ENCODE assay signal across 9 cellular contexts in the genomic region with DNA sequence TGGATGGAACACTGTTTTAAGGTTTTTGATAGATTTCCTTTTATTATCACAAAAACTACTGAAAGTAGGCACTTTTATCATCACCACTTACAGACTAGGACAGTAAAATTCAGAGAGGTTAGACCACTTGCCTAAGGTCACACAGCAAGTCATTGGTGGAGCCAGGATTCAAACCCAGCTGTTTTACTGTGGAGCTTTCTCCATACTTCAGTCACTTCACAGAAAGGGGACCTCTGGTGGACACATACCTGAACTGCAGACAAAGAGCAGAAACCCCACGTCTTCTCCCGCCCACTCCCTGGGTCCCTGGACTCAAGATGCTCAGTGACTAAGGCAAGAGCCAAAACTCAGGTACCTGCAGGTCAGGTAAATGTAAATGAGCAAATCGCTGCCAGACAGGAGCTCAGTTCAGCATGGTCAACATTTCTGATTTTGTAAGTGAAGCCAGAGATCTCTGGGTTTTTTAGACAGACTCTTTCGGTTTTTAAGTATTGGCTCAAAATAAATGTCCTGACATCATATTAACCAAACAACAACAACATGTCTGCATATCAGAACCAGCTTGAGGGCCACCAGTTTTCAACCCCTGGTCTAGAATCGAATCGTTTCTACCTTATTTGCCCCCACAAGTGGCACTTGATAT.
DNase-seq lines count a peak whose midpoint lies in the region; ATAC-seq and TF ChIP-seq lines count a peak whose summit lies in the region.
"Had no signal": no experiment of that assay in that cellular context is flagged by ENCODE, and none has a peak within 500 bp of the region (broad histone marks: within the 10 kb centered on the region; RNA-seq: fewer than 3 reads in every experiment).

No MANE protein-coding gene starts in this region.

- in situ Hi-C loops in GM13977 (cut with MboI; ENCODE audit: low pct_unique_long_range_greater_than_20kb, low sequenced_read_pairs, unreplicated experiment), result no loop called here

- ATAC-seq in activated CD8-positive, alpha-beta memory T cell treated with anti-CD3 and anti-CD28 coated beads, Interleukin-2, amount 10 ng/mL, durations not matched to agents 7 days and 5 days, result no peak

- H3K27ac Mint-ChIP-seq in activated CD8-positive, alpha-beta memory T cell treated with anti-CD3 and anti-CD28 coated beads, Interleukin-2, amount 10 ng/mL, durations not matched to agents 7 days and 5 days, result no peak overlapping the region
- H3K27ac Mint-ChIP-seq: memory B cell had no signal

- TF ChIP-seq CTCF in GM13977 (IDR thresholded peaks at IDR 0.05; ENCODE audit: extremely low read depth, insufficient read depth, missing control alignments) (peak; percentile 69), fibroblast of mammary gland (conservative IDR thresholded peaks at IDR 0.05; ENCODE audit: control insufficient read depth, insufficient read depth, low read depth, low read length) (peak; percentile 66)

- H3K4me3 ChIP-seq in fibroblast of mammary gland (ENCODE audit: control insufficient read depth, low read depth, low read length), result no peak overlapping the region

- no peaks in the 10 kb centered on the region for H3K4me1 Mint-ChIP-seq in activated CD8-positive, alpha-beta memory T cell treated with anti-CD3 and anti-CD28 coated beads, Interleukin-2, amount 10 ng/mL, durations not matched to agents 7 days and 5 days
- H3K4me1 Mint-ChIP-seq: memory B cell had no signal

- peaks cover 3% of the 10 kb centered on the region for H3K9me3 Mint-ChIP-seq in activated CD8-positive, alpha-beta memory T cell treated with anti-CD3 and anti-CD28 coated beads, Interleukin-2, amount 10 ng/mL, durations not matched to agents 7 days and 5 days (ENCODE audit: low read depth)
- H3K9me3 Mint-ChIP-seq: memory B cell had no signal

- no peaks in the 10 kb centered on the region for H3K27me3 Mint-ChIP-seq in activated CD8-positive, alpha-beta memory T cell treated with anti-CD3 and anti-CD28 coated beads, Interleukin-2, amount 10 ng/mL, durations not matched to agents 7 days and 5 days

- DNase-seq in AG08395 (ENCODE audit: low spot score) (peak; percentile 46), GM13977 (ENCODE audit: low spot score) (peak; percentile 75), NCI-H69 (lab: John Stamatoyannopoulos, UW) (peak; percentile 71), fibroblast of mammary gland (ENCODE audit: low read depth) (peak; percentile 55), renal cortical epithelial cell (ENCODE audit: low read depth) (peak; percentile 55), HPDE6-E6E7 (ENCODE audit: extremely low spot score) (no peak), GF-D8 (lab: John Stamatoyannopoulos, UW) (no peak)
- DNase-seq in activated CD8-positive, alpha-beta memory T cell treated with anti-CD3 and anti-CD28 coated beads, Interleukin-2, amount 10 ng/mL, durations not matched to agents 7 days and 5 days, result peak; percentile 67

- no peak overlapping the region for H3K4me3 Mint-ChIP-seq in activated CD8-positive, alpha-beta memory T cell treated with anti-CD3 and anti-CD28 coated beads, Interleukin-2, amount 10 ng/mL, durations not matched to agents 7 days and 5 days
- H3K4me3 Mint-ChIP-seq: memory B cell had no signal

- H3K36me3 Mint-ChIP-seq in activated CD8-positive, alpha-beta memory T cell treated with anti-CD3 and anti-CD28 coated beads, Interleukin-2, amount 10 ng/mL, durations not matched to agents 7 days and 5 days, result no peaks in the 10 kb centered on the region
- H3K36me3 Mint-ChIP-seq: memory B cell had no signal

- CTCF ChIA-PET in activated CD8-positive, alpha-beta memory T cell treated with anti-CD3 and anti-CD28 coated beads, Interleukin-2, amount 10 ng/mL, durations not matched to agents 7 days and 5 days (lab: Charles Lee), result interaction anchor here (0.8 to 2.7 kb wide), 18 partner anchors 10 to 645 kb away, joined by 3 to 21 read pairs (median 4); no protein-coding TSS in a partner anchor

Comparison
In these comparisons a context has a peak if more than half of its experiments do, and no peak if none do; other contexts are left out.
1. DNase-seq: peak in AG08395 (single experiment), GM13977 (single experiment), NCI-H69 (single experiment), activated CD8-positive, alpha-beta memory T cell treated with anti-CD3 and anti-CD28 coated beads, Interleukin-2, amount 10 ng/mL, durations not matched to agents 7 days and 5 days (single experiment), fibroblast of mammary gland (single experiment) and renal cortical epithelial cell (single experiment); none in HPDE6-E6E7 (single experiment) and GF-D8 (single experiment).